Comparison of ENCODE assay signal across 3 cellular contexts in the genomic region with DNA sequence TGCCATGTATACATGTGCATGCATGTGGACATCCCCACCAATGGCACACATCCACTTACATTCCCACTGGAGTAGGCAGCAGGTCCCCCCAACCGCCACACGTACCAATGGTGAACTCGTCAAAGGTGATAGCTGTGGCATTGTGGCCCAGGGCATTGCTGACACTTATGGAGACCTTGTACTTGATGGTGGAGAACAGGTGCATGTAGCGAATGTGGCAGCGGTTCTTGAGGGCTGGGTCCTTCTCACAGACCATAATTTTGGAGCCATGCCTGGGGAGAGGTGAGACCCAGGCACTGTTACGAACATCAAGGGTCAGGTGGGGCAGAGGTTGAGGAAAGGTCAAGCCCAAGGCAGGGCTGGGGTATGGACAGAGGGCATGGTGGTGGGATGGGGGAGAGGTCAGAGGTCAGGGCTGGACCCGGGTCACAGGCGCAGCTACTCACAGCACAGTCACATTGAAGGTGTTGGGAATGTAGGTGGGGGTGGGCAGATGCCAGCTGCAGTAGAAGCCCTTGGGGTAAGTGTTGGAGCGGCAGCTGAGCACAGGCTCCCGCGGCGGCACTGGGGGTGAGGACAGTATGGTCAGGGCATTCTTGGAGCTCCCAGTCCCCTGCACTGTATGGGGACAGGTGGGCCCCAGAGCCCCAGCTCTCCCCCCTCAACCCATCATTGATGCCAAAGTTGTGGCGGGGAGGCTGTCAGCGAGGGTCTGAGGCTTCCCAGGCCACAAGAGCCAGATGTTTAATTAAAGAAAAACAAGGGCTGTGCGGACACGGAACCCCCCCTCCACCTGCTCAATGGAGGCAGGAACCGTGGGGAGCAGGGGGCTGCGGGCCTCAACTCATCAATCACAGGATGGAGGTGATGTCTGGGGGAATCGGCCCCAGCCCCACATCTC.
TF ChIP-seq lines count a peak whose summit lies in the region.

No MANE protein-coding gene starts in this region.

TF ChIP-seq in SK-N-SH, 30 proteins besides CTCF, POLR2A, EP300 and RAD21:
- TF ChIP-seq EZH2phosphoT487 (IDR thresholded peaks at IDR 0.05; ENCODE audit: borderline replicate concordance, low read depth) (no peak), GATA2 (CRISPR knock-in tag; IDR thresholded peaks at IDR 0.05) (no peak), NRF1 (IDR thresholded peaks at IDR 0.05; ENCODE audit: low read depth, low read length) (no peak), POLR2AphosphoS5 (IDR thresholded peaks at IDR 0.05; ENCODE audit: low read depth, low read length) (no peak), NFIC (IDR thresholded peaks at IDR 0.05; ENCODE audit: borderline replicate concordance) (no peak), RXRA (IDR thresholded peaks at IDR 0.05; ENCODE audit: borderline replicate concordance, low read depth) (no peak), CHD2 (IDR thresholded peaks at IDR 0.05; ENCODE audit: low read length, partially characterized antibody) (no peak), GABPA (IDR thresholded peaks at IDR 0.05; ENCODE audit: low read depth) (no peak)
- TF ChIP-seq, protein P1, sequence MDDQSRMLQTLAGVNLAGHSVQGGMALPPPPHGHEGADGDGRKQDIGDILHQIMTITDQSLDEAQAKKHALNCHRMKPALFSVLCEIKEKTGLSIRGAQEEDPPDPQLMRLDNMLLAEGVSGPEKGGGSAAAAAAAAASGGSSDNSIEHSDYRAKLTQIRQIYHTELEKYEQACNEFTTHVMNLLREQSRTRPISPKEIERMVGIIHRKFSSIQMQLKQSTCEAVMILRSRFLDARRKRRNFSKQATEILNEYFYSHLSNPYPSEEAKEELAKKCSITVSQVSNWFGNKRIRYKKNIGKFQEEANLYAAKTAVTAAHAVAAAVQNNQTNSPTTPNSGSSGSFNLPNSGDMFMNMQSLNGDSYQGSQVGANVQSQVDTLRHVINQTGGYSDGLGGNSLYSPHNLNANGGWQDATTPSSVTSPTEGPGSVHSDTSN (IDR thresholded peaks at IDR 0.05), result no peak
- TF ChIP-seq, protein P2, sequence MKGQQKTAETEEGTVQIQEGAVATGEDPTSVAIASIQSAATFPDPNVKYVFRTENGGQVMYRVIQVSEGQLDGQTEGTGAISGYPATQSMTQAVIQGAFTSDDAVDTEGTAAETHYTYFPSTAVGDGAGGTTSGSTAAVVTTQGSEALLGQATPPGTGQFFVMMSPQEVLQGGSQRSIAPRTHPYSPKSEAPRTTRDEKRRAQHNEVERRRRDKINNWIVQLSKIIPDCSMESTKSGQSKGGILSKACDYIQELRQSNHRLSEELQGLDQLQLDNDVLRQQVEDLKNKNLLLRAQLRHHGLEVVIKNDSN (IDR thresholded peaks at IDR 0.05; ENCODE audit: borderline replicate concordance, low read depth), result no peak

TF ChIP-seq in SK-N-SH treated with all-trans-retinoic acid at 6 μM for 48 hours, 23 proteins besides CTCF, POLR2A, EP300 and RAD21:
- TF ChIP-seq, protein P3, sequence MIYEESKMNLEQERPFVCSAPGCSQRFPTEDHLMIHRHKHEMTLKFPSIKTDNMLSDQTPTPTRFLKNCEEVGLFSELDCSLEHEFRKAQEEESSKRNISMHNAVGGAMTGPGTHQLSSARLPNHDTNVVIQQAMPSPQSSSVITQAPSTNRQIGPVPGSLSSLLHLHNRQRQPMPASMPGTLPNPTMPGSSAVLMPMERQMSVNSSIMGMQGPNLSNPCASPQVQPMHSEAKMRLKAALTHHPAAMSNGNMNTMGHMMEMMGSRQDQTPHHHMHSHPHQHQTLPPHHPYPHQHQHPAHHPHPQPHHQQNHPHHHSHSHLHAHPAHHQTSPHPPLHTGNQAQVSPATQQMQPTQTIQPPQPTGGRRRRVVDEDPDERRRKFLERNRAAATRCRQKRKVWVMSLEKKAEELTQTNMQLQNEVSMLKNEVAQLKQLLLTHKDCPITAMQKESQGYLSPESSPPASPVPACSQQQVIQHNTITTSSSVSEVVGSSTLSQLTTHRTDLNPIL (CRISPR knock-in tag; IDR thresholded peaks at IDR 0.05; ENCODE audit: low read depth), result no peak
- no peak for TF ChIP-seq TOX (CRISPR knock-in tag; IDR thresholded peaks at IDR 0.05; ENCODE audit: borderline replicate concordance)
- no peak for TF ChIP-seq ISL1 (CRISPR knock-in tag; IDR thresholded peaks at IDR 0.05)
- no peak for TF ChIP-seq CSDC2 (CRISPR knock-in tag; IDR thresholded peaks at IDR 0.05)
- TF ChIP-seq, protein P4, sequence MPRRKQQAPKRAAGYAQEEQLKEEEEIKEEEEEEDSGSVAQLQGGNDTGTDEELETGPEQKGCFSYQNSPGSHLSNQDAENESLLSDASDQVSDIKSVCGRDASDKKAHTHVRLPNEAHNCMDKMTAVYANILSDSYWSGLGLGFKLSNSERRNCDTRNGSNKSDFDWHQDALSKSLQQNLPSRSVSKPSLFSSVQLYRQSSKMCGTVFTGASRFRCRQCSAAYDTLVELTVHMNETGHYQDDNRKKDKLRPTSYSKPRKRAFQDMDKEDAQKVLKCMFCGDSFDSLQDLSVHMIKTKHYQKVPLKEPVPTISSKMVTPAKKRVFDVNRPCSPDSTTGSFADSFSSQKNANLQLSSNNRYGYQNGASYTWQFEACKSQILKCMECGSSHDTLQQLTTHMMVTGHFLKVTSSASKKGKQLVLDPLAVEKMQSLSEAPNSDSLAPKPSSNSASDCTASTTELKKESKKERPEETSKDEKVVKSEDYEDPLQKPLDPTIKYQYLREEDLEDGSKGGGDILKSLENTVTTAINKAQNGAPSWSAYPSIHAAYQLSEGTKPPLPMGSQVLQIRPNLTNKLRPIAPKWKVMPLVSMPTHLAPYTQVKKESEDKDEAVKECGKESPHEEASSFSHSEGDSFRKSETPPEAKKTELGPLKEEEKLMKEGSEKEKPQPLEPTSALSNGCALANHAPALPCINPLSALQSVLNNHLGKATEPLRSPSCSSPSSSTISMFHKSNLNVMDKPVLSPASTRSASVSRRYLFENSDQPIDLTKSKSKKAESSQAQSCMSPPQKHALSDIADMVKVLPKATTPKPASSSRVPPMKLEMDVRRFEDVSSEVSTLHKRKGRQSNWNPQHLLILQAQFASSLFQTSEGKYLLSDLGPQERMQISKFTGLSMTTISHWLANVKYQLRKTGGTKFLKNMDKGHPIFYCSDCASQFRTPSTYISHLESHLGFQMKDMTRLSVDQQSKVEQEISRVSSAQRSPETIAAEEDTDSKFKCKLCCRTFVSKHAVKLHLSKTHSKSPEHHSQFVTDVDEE (CRISPR knock-in tag; IDR thresholded peaks at IDR 0.05), result no peak
- no peak for TF ChIP-seq ARNTL (CRISPR knock-in tag; IDR thresholded peaks at IDR 0.05; ENCODE audit: borderline replicate concordance, low read depth)
- no peak for TF ChIP-seq GLIS3 (CRISPR knock-in tag; IDR thresholded peaks at IDR 0.05)
- TF ChIP-seq ZFP3 (CRISPR knock-in tag; IDR thresholded peaks at IDR 0.05), result no peak
- TF ChIP-seq ZFP30 (CRISPR knock-in tag; IDR thresholded peaks at IDR 0.05), result no peak
- TF ChIP-seq RARB (CRISPR knock-in tag; IDR thresholded peaks at IDR 0.05), result no peak
- no peak for TF ChIP-seq PPARA (CRISPR knock-in tag; IDR thresholded peaks at IDR 0.05; ENCODE audit: borderline replicate concordance)
- TF ChIP-seq, protein P5, sequence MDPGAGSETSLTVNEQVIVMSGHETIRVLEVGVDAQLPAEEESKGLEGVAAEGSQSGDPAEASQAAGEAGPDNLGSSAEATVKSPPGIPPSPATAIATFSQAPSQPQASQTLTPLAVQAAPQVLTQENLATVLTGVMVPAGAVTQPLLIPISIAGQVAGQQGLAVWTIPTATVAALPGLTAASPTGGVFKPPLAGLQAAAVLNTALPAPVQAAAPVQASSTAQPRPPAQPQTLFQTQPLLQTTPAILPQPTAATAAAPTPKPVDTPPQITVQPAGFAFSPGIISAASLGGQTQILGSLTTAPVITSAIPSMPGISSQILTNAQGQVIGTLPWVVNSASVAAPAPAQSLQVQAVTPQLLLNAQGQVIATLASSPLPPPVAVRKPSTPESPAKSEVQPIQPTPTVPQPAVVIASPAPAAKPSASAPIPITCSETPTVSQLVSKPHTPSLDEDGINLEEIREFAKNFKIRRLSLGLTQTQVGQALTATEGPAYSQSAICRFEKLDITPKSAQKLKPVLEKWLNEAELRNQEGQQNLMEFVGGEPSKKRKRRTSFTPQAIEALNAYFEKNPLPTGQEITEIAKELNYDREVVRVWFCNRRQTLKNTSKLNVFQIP (CRISPR knock-in tag; IDR thresholded peaks at IDR 0.05; ENCODE audit: borderline replicate concordance, low read depth), result no peak
- TF ChIP-seq, protein P6, sequence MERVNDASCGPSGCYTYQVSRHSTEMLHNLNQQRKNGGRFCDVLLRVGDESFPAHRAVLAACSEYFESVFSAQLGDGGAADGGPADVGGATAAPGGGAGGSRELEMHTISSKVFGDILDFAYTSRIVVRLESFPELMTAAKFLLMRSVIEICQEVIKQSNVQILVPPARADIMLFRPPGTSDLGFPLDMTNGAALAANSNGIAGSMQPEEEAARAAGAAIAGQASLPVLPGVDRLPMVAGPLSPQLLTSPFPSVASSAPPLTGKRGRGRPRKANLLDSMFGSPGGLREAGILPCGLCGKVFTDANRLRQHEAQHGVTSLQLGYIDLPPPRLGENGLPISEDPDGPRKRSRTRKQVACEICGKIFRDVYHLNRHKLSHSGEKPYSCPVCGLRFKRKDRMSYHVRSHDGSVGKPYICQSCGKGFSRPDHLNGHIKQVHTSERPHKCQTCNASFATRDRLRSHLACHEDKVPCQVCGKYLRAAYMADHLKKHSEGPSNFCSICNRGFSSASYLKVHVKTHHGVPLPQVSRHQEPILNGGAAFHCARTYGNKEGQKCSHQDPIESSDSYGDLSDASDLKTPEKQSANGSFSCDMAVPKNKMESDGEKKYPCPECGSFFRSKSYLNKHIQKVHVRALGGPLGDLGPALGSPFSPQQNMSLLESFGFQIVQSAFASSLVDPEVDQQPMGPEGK (CRISPR knock-in tag; IDR thresholded peaks at IDR 0.05; ENCODE audit: borderline replicate concordance), result no peak
- no peak for TF ChIP-seq ZNF70 (CRISPR knock-in tag; IDR thresholded peaks at IDR 0.05)

TF ChIP-seq in GM12878, 131 proteins besides CTCF, POLR2A, EP300 and RAD21:
- TF ChIP-seq, protein P7, sequence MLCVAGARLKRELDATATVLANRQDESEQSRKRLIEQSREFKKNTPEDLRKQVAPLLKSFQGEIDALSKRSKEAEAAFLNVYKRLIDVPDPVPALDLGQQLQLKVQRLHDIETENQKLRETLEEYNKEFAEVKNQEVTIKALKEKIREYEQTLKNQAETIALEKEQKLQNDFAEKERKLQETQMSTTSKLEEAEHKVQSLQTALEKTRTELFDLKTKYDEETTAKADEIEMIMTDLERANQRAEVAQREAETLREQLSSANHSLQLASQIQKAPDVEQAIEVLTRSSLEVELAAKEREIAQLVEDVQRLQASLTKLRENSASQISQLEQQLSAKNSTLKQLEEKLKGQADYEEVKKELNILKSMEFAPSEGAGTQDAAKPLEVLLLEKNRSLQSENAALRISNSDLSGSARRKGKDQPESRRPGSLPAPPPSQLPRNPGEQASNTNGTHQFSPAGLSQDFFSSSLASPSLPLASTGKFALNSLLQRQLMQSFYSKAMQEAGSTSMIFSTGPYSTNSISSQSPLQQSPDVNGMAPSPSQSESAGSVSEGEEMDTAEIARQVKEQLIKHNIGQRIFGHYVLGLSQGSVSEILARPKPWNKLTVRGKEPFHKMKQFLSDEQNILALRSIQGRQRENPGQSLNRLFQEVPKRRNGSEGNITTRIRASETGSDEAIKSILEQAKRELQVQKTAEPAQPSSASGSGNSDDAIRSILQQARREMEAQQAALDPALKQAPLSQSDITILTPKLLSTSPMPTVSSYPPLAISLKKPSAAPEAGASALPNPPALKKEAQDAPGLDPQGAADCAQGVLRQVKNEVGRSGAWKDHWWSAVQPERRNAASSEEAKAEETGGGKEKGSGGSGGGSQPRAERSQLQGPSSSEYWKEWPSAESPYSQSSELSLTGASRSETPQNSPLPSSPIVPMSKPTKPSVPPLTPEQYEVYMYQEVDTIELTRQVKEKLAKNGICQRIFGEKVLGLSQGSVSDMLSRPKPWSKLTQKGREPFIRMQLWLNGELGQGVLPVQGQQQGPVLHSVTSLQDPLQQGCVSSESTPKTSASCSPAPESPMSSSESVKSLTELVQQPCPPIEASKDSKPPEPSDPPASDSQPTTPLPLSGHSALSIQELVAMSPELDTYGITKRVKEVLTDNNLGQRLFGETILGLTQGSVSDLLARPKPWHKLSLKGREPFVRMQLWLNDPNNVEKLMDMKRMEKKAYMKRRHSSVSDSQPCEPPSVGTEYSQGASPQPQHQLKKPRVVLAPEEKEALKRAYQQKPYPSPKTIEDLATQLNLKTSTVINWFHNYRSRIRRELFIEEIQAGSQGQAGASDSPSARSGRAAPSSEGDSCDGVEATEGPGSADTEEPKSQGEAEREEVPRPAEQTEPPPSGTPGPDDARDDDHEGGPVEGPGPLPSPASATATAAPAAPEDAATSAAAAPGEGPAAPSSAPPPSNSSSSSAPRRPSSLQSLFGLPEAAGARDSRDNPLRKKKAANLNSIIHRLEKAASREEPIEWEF (IDR thresholded peaks at IDR 0.05; ENCODE audit: insufficient replicate concordance, low read depth, low read length), result no peak
- TF ChIP-seq NR2F1 (conservative IDR thresholded peaks at IDR 0.05) (0 out of 2 replicates have a peak, but pooled peaks have one; percentile 39), HCFC1 (IDR thresholded peaks at IDR 0.05; ENCODE audit: low read length) (no peak)
